ENCODE assay signal across 8 cellular contexts in genomic region chr2:218218409-218219185, GRCh38. TPM values are rescaled to one million over a fixed set of nuclear protein-coding genes. Genes with fewer than 3 reads are reported as not detected.
DNase-seq lines count a peak whose midpoint lies in the region; ATAC-seq lines count a peak whose summit lies in the region.

No MANE protein-coding gene starts in this region.

- H3K36me3 Mint-ChIP-seq in activated CD4-positive, alpha-beta T cell treated with anti-CD3 and anti-CD28 coated beads, Interleukin-2, amount 10 ng/mL, durations not matched to agents 7 days and 5 days (ENCODE audit: low read depth): peaks cover 56% of the 10 kb centered on the region

- H3K4me3 Mint-ChIP-seq in activated CD4-positive, alpha-beta T cell treated with anti-CD3 and anti-CD28 coated beads, Interleukin-2, amount 10 ng/mL, durations not matched to agents 7 days and 5 days: peak overlapping the region; percentile 100

- peak overlapping the region; percentile 90 for H3K4me3 ChIP-seq in iPS-15b (ENCODE audit: low read depth, low read length)
- H3K4me3 ChIP-seq in stomach smooth muscle (ENCODE audit: low read length in 2 of 2): peak overlapping the region; percentile 85 to 93

- POLR2A ChIA-PET in activated CD4-positive, alpha-beta T cell treated with anti-CD3 and anti-CD28 coated beads, Interleukin-2, amount 10 ng/mL, durations not matched to agents 7 days and 5 days (lab: Charles Lee): interaction anchor here (0.7 to 1.2 kb wide), 2 partner anchors 10 to 177 kb away, joined by 3 to 4 read pairs; no protein-coding TSS in a partner anchor

- peaks cover 60% of the 10 kb centered on the region for H3K4me1 Mint-ChIP-seq in activated CD4-positive, alpha-beta T cell treated with anti-CD3 and anti-CD28 coated beads, Interleukin-2, amount 10 ng/mL, durations not matched to agents 7 days and 5 days

- no peaks in the 10 kb centered on the region for H3K27me3 Mint-ChIP-seq in activated CD4-positive, alpha-beta T cell treated with anti-CD3 and anti-CD28 coated beads, Interleukin-2, amount 10 ng/mL, durations not matched to agents 7 days and 5 days

- peak overlapping the region; percentile 83 for H3K27ac ChIP-seq in stomach smooth muscle (ENCODE audit: low read length)

- H3K9ac ChIP-seq in iPS-15b (ENCODE audit: low read depth, low read length): peak overlapping the region; percentile 97
- peak overlapping the region; percentile 82 to 87 for H3K9ac ChIP-seq in stomach smooth muscle (ENCODE audit: low read length in 2 of 2)

- H3K27me3 ChIP-seq in iPS-15b (ENCODE audit: control insufficient read depth, insufficient read depth, low read length) (no peaks in the 10 kb centered on the region), stomach smooth muscle (ENCODE audit: control insufficient read depth in 1 of 2, insufficient read depth in 2 of 2, low read length in 2 of 2) (no peaks in the 10 kb centered on the region)

- peak overlapping the region; percentile 94 for H3K27ac Mint-ChIP-seq in activated CD4-positive, alpha-beta T cell treated with anti-CD3 and anti-CD28 coated beads, Interleukin-2, amount 10 ng/mL, durations not matched to agents 7 days and 5 days

- H3K9me3 ChIP-seq in iPS-15b (ENCODE audit: control insufficient read depth, insufficient read depth, low read length) (no peaks in the 10 kb centered on the region), stomach smooth muscle (ENCODE audit: control insufficient read depth in 2 of 2, low read length in 2 of 2) (no peaks in the 10 kb centered on the region)

- CTCF ChIA-PET in activated CD4-positive, alpha-beta T cell treated with anti-CD3 and anti-CD28 coated beads, Interleukin-2, amount 10 ng/mL, durations not matched to agents 7 days and 5 days (lab: Charles Lee): interaction anchor here (0.6 to 4.5 kb wide), 3 partner anchors 11 to 178 kb away, joined by 3 to 14 read pairs (median 4); no protein-coding TSS in a partner anchor

- H3K9me3 Mint-ChIP-seq in activated CD4-positive, alpha-beta T cell treated with anti-CD3 and anti-CD28 coated beads, Interleukin-2, amount 10 ng/mL, durations not matched to agents 7 days and 5 days: no peaks in the 10 kb centered on the region

- no peaks in the 10 kb centered on the region for H3K36me3 ChIP-seq in iPS-15b (ENCODE audit: control insufficient read depth, insufficient read depth, low read length)
- no peaks in the 10 kb centered on the region for H3K36me3 ChIP-seq in stomach smooth muscle (ENCODE audit: control insufficient read depth in 2 of 2, insufficient read depth in 2 of 2, low read length in 2 of 2)

- peak; percentile 24 for DNase-seq in ELR (ENCODE audit: low read depth)
- peak; percentile 47 for DNase-seq in activated CD4-positive, alpha-beta T cell treated with anti-CD3 and anti-CD28 coated beads, Interleukin-2, amount 10 ng/mL, durations not matched to agents 7 days and 5 days
- DNase-seq in activated gamma-delta T cell treated with Interleukin-2 at 50 U/mL for 16 hours: no peak
- DNase-seq in putamen (ENCODE audit: low spot score): no peak

- ATAC-seq in GM19467 (IDR thresholded peaks at IDR 0.05; ENCODE audit: unreplicated experiment): peak; percentile 40
- ATAC-seq in HG03565 (IDR thresholded peaks at IDR 0.05; ENCODE audit: unreplicated experiment): peak; percentile 38

- peaks cover 11% of the 10 kb centered on the region for H3K4me1 ChIP-seq in iPS-15b (ENCODE audit: control insufficient read depth, insufficient read depth, low read length)
- peaks cover 27% of the 10 kb centered on the region for H3K4me1 ChIP-seq in stomach smooth muscle (ENCODE audit: control insufficient read depth, insufficient read depth, low read length)

RNA-seq across cellular contexts. Expression of gene ARPC2, which starts 1.6 kb away (rescaled TPM):
- 100 to 1,000 TPM; 708 to 729 TPM for total RNA-seq in activated CD4-positive, alpha-beta T cell treated with anti-CD3 and anti-CD28 coated beads, Interleukin-2, amount 10 ng/mL, durations not matched to agents 7 days and 5 days

RNA-seq across cellular contexts. Expression of gene GPBAR1, which starts 42.2 kb away (rescaled TPM):
- 1 to 10 TPM; 1.0 to 1.2 TPM for total RNA-seq in activated CD4-positive, alpha-beta T cell treated with anti-CD3 and anti-CD28 coated beads, Interleukin-2, amount 10 ng/mL, durations not matched to agents 7 days and 5 days

RNA-seq across cellular contexts. Expression of gene AAMP, which starts 51.3 kb away (rescaled TPM):
- total RNA-seq in activated CD4-positive, alpha-beta T cell treated with anti-CD3 and anti-CD28 coated beads, Interleukin-2, amount 10 ng/mL, durations not matched to agents 7 days and 5 days: 10 to 100 TPM; 42.3 to 51.1 TPM

RNA-seq across cellular contexts. Expression of gene PNKD, which starts 51.7 kb away (rescaled TPM):
- 10 to 100 TPM; 34.0 to 39.1 TPM for total RNA-seq in activated CD4-positive, alpha-beta T cell treated with anti-CD3 and anti-CD28 coated beads, Interleukin-2, amount 10 ng/mL, durations not matched to agents 7 days and 5 days

RNA-seq across cellular contexts. Expression of gene CXCR1, which starts 51.8 kb away (rescaled TPM):
- 1 to 10 TPM in 1 of 2 experiments, under 1 TPM in 1; 0.99 to 1.1 TPM for total RNA-seq in activated CD4-positive, alpha-beta T cell treated with anti-CD3 and anti-CD28 coated beads, Interleukin-2, amount 10 ng/mL, durations not matched to agents 7 days and 5 days

Comparison
In these comparisons a context has a peak if more than half of its experiments do, and no peak if none do; other contexts are left out.
1. DNase-seq: peak in ELR (single experiment) and activated CD4-positive, alpha-beta T cell treated with anti-CD3 and anti-CD28 coated beads, Interleukin-2, amount 10 ng/mL, durations not matched to agents 7 days and 5 days (single experiment); none in activated gamma-delta T cell treated with Interleukin-2 at 50 U/mL for 16 hours (single experiment) and putamen (single experiment).